In the genomic region with DNA sequence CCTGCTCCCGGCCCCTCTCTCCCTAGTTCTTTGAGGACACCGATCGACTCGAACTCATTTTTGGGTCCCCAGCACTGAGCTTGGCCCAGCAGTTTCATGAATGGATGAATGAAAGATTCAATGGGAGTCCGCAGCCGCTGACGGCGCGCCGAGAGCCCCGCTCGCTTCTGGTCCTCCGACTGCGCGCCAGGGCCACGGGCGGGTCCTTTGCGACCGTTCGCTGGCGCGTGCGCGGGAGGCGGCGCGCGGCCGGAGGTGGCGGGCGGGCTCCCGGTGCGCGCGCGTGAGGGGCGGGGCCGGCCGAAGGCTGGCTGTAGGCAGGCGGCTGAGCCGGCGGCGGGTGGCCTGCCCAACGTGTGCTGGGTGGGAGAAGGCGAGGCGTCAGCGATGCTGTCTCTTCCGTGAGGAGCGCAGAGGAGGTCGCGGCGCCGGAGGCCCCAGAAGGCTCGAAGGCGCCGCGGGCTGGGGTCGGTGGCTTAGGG, we compare ENCODE assay signal across 8 cellular contexts. TPM values are rescaled to one million over a fixed set of nuclear protein-coding genes. Genes with fewer than 3 reads are reported as not detected.
DNase-seq lines count a peak whose midpoint lies in the region; ATAC-seq and TF ChIP-seq lines count a peak whose summit lies in the region.

A gene (plus strand): TSS at position 314 of the 482 bp plus-strand sequence. CDS start 284 bp downstream, outside the sequence.

- no peaks in the 10 kb centered on the region for H3K36me3 ChIP-seq in kidney epithelial cell (ENCODE audit: control insufficient read depth, insufficient read depth, low read length)

- TF ChIP-seq CTCF in AG09309 (IDR thresholded peaks at IDR 0.05; ENCODE audit: control insufficient read depth, insufficient read depth, low read depth, low read length, missing control alignments) (no peak), kidney epithelial cell (IDR thresholded peaks at IDR 0.05; ENCODE audit: insufficient read depth, low read length, poor library complexity, severe bottlenecking) (no peak)

- H3K4me3 ChIP-seq in AG09309 (ENCODE audit: control insufficient read depth, low read depth, low read length) (peak within 1 kb of the TSS; percentile 79), kidney epithelial cell (ENCODE audit: low read depth, low read length) (peak within 1 kb of the TSS; percentile 65)

- DNase-seq in AG09309 (ENCODE audit: low read depth) (peak; percentile 32), NCI-H345 (lab: John Stamatoyannopoulos, UW) (peak; percentile 94), cerebellar cortex (ENCODE audit: low spot score) (peak; percentile 80), kidney epithelial cell (ENCODE audit: low read depth) (peak; percentile 29)
- DNase-seq in activated CD4-positive, CD25-positive, alpha-beta regulatory T cell treated with anti-CD3 and anti-CD28 coated beads, Interleukin-2, amount 50 U/mL, for 72 hours: peak; percentile 92
- DNase-seq in stimulated activated CD4-positive, alpha-beta T cell treated with anti-CD3 and anti-CD28 coated beads, Interleukin-15, amount 100 ng/mL, for 1 hour (ENCODE audit: low read depth in 1 of 2, low spot score in 1 of 2): peak; percentile 68 to 81

- H3K27me3 ChIP-seq in kidney epithelial cell (ENCODE audit: control insufficient read depth, insufficient read depth, low read length): no peaks in the 10 kb centered on the region

- ATAC-seq in GM19025 (IDR thresholded peaks at IDR 0.05; ENCODE audit: low read depth, unreplicated experiment) (peak; percentile 87), HG03196 (IDR thresholded peaks at IDR 0.05; ENCODE audit: unreplicated experiment) (peak; percentile 84)

RNA-seq across cellular contexts. Expression of the gene that starts here (rescaled TPM):
- total RNA-seq in kidney epithelial cell: 26.6 and 30.7 TPM in 2 replicates

Comparison
In these comparisons a context has a peak if more than half of its experiments do, and no peak if none do; other contexts are left out.
1. Peak in every context shown above with its lines: DNase-seq, ATAC-seq and H3K4me3 ChIP-seq.
2. DNase-seq: peak in every context shown above with its lines; median percentile 94 in NCI-H345; 92 in activated CD4-positive, CD25-positive, alpha-beta regulatory T cell treated with anti-CD3 and anti-CD28 coated beads, Interleukin-2, amount 50 U/mL, for 72 hours; 80 in cerebellar cortex; 74 in stimulated activated CD4-positive, alpha-beta T cell treated with anti-CD3 and anti-CD28 coated beads, Interleukin-15, amount 100 ng/mL, for 1 hour; 32 in AG09309; 29 in kidney epithelial cell.